ENCODE assay signal across 8 cellular contexts in genomic region chr2:149587950-149588487, GRCh38.
DNase-seq lines count a peak whose midpoint lies in the region; ATAC-seq, FAIRE-seq and TF ChIP-seq lines count a peak whose summit lies in the region.

No MANE protein-coding gene starts in this region.

- peak overlapping the region; percentile 94 for H3K4me3 Mint-ChIP-seq in dendritic cell treated with granulocyte-macrophage colony-stimulating factor and Interleukin-4, amounts not matched to agents 40 ng/mL and 50 ng/mL, for 4 days

- peak; percentile 37 for ATAC-seq in GM21528 (IDR thresholded peaks at IDR 0.05; ENCODE audit: low FRiP score, unreplicated experiment)

- H3K9me3 ChIP-seq in neutrophil = no peaks in the 10 kb centered on the region

- H3K9me3 Mint-ChIP-seq in dendritic cell treated with granulocyte-macrophage colony-stimulating factor and Interleukin-4, amounts not matched to agents 40 ng/mL and 50 ng/mL, for 4 days = no peaks in the 10 kb centered on the region

- H3K27ac Mint-ChIP-seq in dendritic cell treated with granulocyte-macrophage colony-stimulating factor and Interleukin-4, amounts not matched to agents 40 ng/mL and 50 ng/mL, for 4 days = peak overlapping the region; percentile 98

- H3K36me3 ChIP-seq in GM06990 (ENCODE audit: control insufficient read depth, insufficient read depth, low read length) (peaks cover 2% of the 10 kb centered on the region; the same call in 1 of the 2 replicates), neutrophil (peaks cover 13% of the 10 kb centered on the region)

- H3K4me1 ChIP-seq in neutrophil (ENCODE audit: control insufficient read depth in 1 of 2, insufficient read depth in 1 of 2, low read depth in 1 of 2, low read length in 1 of 2) = peaks cover 34 to 43% of the 10 kb centered on the region in 2 experiments

- no peaks in the 10 kb centered on the region for H3K27me3 ChIP-seq in GM06990 (replicated peaks; ENCODE audit: control insufficient read depth, insufficient read depth, low read length)
- peaks cover 24% of the 10 kb centered on the region for H3K27me3 ChIP-seq in neutrophil

- TF ChIP-seq CTCF in GM06990 (IDR thresholded peaks at IDR 0.05; ENCODE audit: insufficient read depth, low read length, poor library complexity, severe bottlenecking) (no peak), LNCaP clone FGC (IDR thresholded peaks at IDR 0.05; ENCODE audit: control insufficient read depth, extremely low read depth, insufficient read depth) (no peak), neutrophil (IDR thresholded peaks at IDR 0.05) (no peak), D721Med (IDR thresholded peaks at IDR 0.05; ENCODE audit: insufficient read depth, missing control alignments) (no peak), GM13976 (IDR thresholded peaks at IDR 0.05; ENCODE audit: borderline replicate concordance, control extremely low read depth, extremely low read depth, insufficient read depth, missing control alignments) (no peak)

- H3K4me3 ChIP-seq in GM06990 (replicated peaks; ENCODE audit: low read depth, low read length) = peak overlapping the region; percentile 100
- peak overlapping the region; percentile 97 for H3K4me3 ChIP-seq in LNCaP clone FGC (ENCODE audit: low read depth, low read length)
- peak overlapping the region; percentile 65 to 82 for H3K4me3 ChIP-seq in neutrophil (ENCODE audit: low read depth in 1 of 2, low read length in 1 of 2)

- in situ Hi-C loops in GM13976 (cut with MboI; ENCODE audit: low sequenced_read_pairs, unreplicated experiment) = loop anchor here (25.0 kb wide), 2 partner anchors 1449 to 1649 kb away; no protein-coding TSS in a partner anchor

- H3K27ac ChIP-seq in neutrophil = peak overlapping the region; percentile 97

- H3K27me3 Mint-ChIP-seq in dendritic cell treated with granulocyte-macrophage colony-stimulating factor and Interleukin-4, amounts not matched to agents 40 ng/mL and 50 ng/mL, for 4 days = peaks cover 4% of the 10 kb centered on the region

- no peak for FAIRE-seq in D721Med (lab: Jason Lieb, UNC)

- DNase-seq in GM06990 (ENCODE audit: extremely low read depth, insufficient read length) = no peak
- no peak for DNase-seq in LNCaP clone FGC (ENCODE audit: low read depth)
- DNase-seq in D721Med (ENCODE audit: insufficient read length, low spot score) = no peak
- no peak for DNase-seq in GM13976 (ENCODE audit: low spot score)
- no peak for DNase-seq in NK-92 (lab: John Stamatoyannopoulos, UW; ENCODE audit: unreplicated experiment)

- peaks cover 28% of the 10 kb centered on the region for H3K36me3 Mint-ChIP-seq in dendritic cell treated with granulocyte-macrophage colony-stimulating factor and Interleukin-4, amounts not matched to agents 40 ng/mL and 50 ng/mL, for 4 days (ENCODE audit: low read depth)

- intact Hi-C loops in dendritic cell treated with granulocyte-macrophage colony-stimulating factor and Interleukin-4, amounts not matched to agents 40 ng/mL and 50 ng/mL, for 4 days (cut with micrococcal nuclease) = no loop called here

- H3K4me1 Mint-ChIP-seq in dendritic cell treated with granulocyte-macrophage colony-stimulating factor and Interleukin-4, amounts not matched to agents 40 ng/mL and 50 ng/mL, for 4 days (ENCODE audit: low read depth) = peaks cover 33% of the 10 kb centered on the region
